19 cellular contexts compared by ENCODE assay signal in the genomic region with DNA sequence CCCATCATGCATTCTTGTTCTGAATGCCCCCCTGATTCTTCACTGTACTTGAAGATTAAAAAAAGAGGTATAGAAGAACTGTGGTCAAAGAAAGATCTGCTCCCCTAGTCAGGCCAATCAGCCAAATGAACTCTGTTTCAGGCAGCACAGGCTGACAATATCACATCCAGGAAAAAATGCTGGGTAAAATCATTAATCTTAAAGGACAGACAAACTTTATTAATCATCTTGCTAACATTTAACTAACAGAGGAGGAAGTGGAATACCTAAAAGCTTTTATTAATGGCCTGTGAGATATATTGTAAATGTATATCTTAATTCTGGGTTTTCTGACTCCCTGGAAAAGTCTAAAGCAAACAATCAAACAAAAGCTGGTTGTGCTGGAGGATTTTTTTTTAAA.
DNase-seq lines count a peak whose midpoint lies in the region; TF ChIP-seq lines count a peak whose summit lies in the region.
"Had no signal": no experiment of that assay in that cellular context is flagged by ENCODE, and none has a peak within 500 bp of the region (broad histone marks: within the 10 kb centered on the region; RNA-seq: fewer than 3 reads in every experiment).

No MANE protein-coding gene starts in this region.

- H3K36me3 ChIP-seq in SU-DHL-6 (ENCODE audit: low read length) (no peaks in the 10 kb centered on the region), neuron (ENCODE audit: insufficient read depth, low read length) (no peaks in the 10 kb centered on the region), vagina (no peaks in the 10 kb centered on the region), smooth muscle cell (ENCODE audit: low read depth) (no peaks in the 10 kb centered on the region)
- H3K36me3 ChIP-seq: BE2C; BLaER1 treated with 17β-estradiol and CSF1 and Interleukin-3, amounts not matched to agents 10 nM and 100 nM had no signal

- H3K27me3 ChIP-seq in SU-DHL-6 (ENCODE audit: low read length) = no peaks in the 10 kb centered on the region
- H3K27me3 ChIP-seq in neuron (ENCODE audit: insufficient read depth, low read length) = no peaks in the 10 kb centered on the region
- H3K27me3 ChIP-seq in vagina = no peaks in the 10 kb centered on the region
- no peaks in the 10 kb centered on the region for H3K27me3 ChIP-seq in smooth muscle cell (ENCODE audit: low read depth)
- H3K27me3 ChIP-seq: BE2C; BLaER1 treated with 17β-estradiol and CSF1 and Interleukin-3, amounts not matched to agents 10 nM and 100 nM had no signal

- H3K79me2 ChIP-seq in SU-DHL-6 (ENCODE audit: insufficient read depth, low read length) (no peaks in the 10 kb centered on the region), smooth muscle cell (ENCODE audit: low read depth) (no peaks in the 10 kb centered on the region)

- H4K20me1 ChIP-seq in SU-DHL-6 (ENCODE audit: low read depth, low read length) (no peaks in the 10 kb centered on the region), smooth muscle cell (ENCODE audit: low read depth) (no peaks in the 10 kb centered on the region)
- H4K20me1 ChIP-seq: BLaER1 treated with 17β-estradiol and CSF1 and Interleukin-3, amounts not matched to agents 10 nM and 100 nM had no signal

- H2AFZ ChIP-seq in SU-DHL-6 (ENCODE audit: low read depth, low read length, severe bottlenecking) = peak overlapping the region; percentile 54
- peak overlapping the region; percentile 28 for H2AFZ ChIP-seq in neuron (ENCODE audit: low read depth, low read length)
- H2AFZ ChIP-seq in smooth muscle cell (ENCODE audit: low read depth) = no peak overlapping the region

- H3K9me2 ChIP-seq in SU-DHL-6 (replicated peaks; ENCODE audit: insufficient read depth, low read length) = no peaks in the 10 kb centered on the region

- no peak overlapping the region for H3K4me2 ChIP-seq in SU-DHL-6 (ENCODE audit: low read depth, low read length, poor library complexity, severe bottlenecking)
- no peak overlapping the region for H3K4me2 ChIP-seq in smooth muscle cell
- H3K4me2 ChIP-seq: A549; BLaER1 treated with 17β-estradiol and CSF1 and Interleukin-3, amounts not matched to agents 10 nM and 100 nM had no signal

- no peaks in the 10 kb centered on the region for H3K9me3 ChIP-seq in SU-DHL-6 (ENCODE audit: insufficient read depth, low read length)
- H3K9me3 ChIP-seq in neuron (ENCODE audit: low read length) = no peaks in the 10 kb centered on the region
- no peaks in the 10 kb centered on the region for H3K9me3 ChIP-seq in vagina
- no peaks in the 10 kb centered on the region for H3K9me3 ChIP-seq in smooth muscle cell (replicated peaks; ENCODE audit: low read depth)
- H3K9me3 ChIP-seq: A549, BE2C had no signal

- TF ChIP-seq POLR2A in vagina (IDR thresholded peaks at IDR 0.05) = no peak

- H3K4me1 ChIP-seq in neuron (ENCODE audit: insufficient read depth, low read length) (peaks cover 10% of the 10 kb centered on the region), vagina (no peaks in the 10 kb centered on the region), smooth muscle cell (ENCODE audit: low read depth) (no peaks in the 10 kb centered on the region)
- H3K4me1 ChIP-seq: A549; BE2C; BLaER1 treated with 17β-estradiol and CSF1 and Interleukin-3, amounts not matched to agents 10 nM and 100 nM had no signal

- DNase-seq in Caki2 (ENCODE audit: low read depth) (peak; percentile 15), midbrain (lab: John Stamatoyannopoulos, UW) (no peak), vagina (ENCODE audit: extremely low spot score in 2 of 2) (no peak), smooth muscle cell (lab: John Stamatoyannopoulos, UW; ENCODE audit: unreplicated experiment) (no peak)
- DNase-seq: 8988T; ACHN; AML-193; BE2C; CD4-positive, alpha-beta memory T cell; COR-L47; DMS153; DND-41; H7; HCEC 1CT had no signal

- in situ Hi-C loops in Caki2 (cut with HindIII; ENCODE audit: low pct_unique_long_range_greater_than_20kb, low sequenced_read_pairs) = no loop called here

- no peak overlapping the region for H3K27ac ChIP-seq in SU-DHL-6 (ENCODE audit: low read depth, low read length)
- no peak overlapping the region for H3K27ac ChIP-seq in vagina
- no peak overlapping the region for H3K27ac ChIP-seq in smooth muscle cell (ENCODE audit: low read depth)
- H3K27ac ChIP-seq: A549; BLaER1 treated with 17β-estradiol and CSF1 and Interleukin-3, amounts not matched to agents 10 nM and 100 nM had no signal

- H3K4me3 ChIP-seq in SU-DHL-6 (ENCODE audit: insufficient read depth, low read length, poor library complexity, severe bottlenecking) (no peak overlapping the region), neuron (ENCODE audit: low read length) (no peak overlapping the region), vagina (no peak overlapping the region), smooth muscle cell (no peak overlapping the region)
- H3K4me3 ChIP-seq: A549; BLaER1 treated with 17β-estradiol and CSF1 and Interleukin-3, amounts not matched to agents 10 nM and 100 nM had no signal

- H3K9ac ChIP-seq in SU-DHL-6 (ENCODE audit: low read length) (no peak overlapping the region), smooth muscle cell (ENCODE audit: low read depth) (no peak overlapping the region)
- H3K9ac ChIP-seq: BLaER1 treated with 17β-estradiol and CSF1 and Interleukin-3, amounts not matched to agents 10 nM and 100 nM had no signal

- TF ChIP-seq CTCF in SU-DHL-6 (IDR thresholded peaks at IDR 0.05; ENCODE audit: insufficient read depth, low read length, poor library complexity, severe bottlenecking) (no peak), subcutaneous adipose tissue (IDR thresholded peaks at IDR 0.05; ENCODE audit: low read depth) (peak; percentile 12), vagina (IDR thresholded peaks at IDR 0.05) (no peak), smooth muscle cell (IDR thresholded peaks at IDR 0.05; ENCODE audit: borderline replicate concordance, insufficient read depth, poor library complexity, severe bottlenecking) (no peak)

- no peaks in the 10 kb centered on the region for H3F3A ChIP-seq in SU-DHL-6 (ENCODE audit: insufficient read depth)
- no peaks in the 10 kb centered on the region for H3F3A ChIP-seq in smooth muscle cell (ENCODE audit: low read depth)

- intact Hi-C loops in vagina (cut with DNase I) = no loop called here
